In genomic region chr20:34629904-34630303, GRCh38 we compare ENCODE assay signal across 20 cellular contexts. TPM values are rescaled to one million over a fixed set of nuclear protein-coding genes. Genes with fewer than 3 reads are reported as not detected.
A peak's percentile ranks its signal among the peaks of the same experiment; 100 is the strongest.
DNase-seq lines count a peak whose midpoint lies in the region; ATAC-seq and TF ChIP-seq lines count a peak whose summit lies in the region.
"Had no signal": no experiment of that assay in that cellular context is flagged by ENCODE, and none has a peak within 500 bp of the region (broad histone marks: within the 10 kb centered on the region; RNA-seq: fewer than 3 reads in every experiment).

No MANE protein-coding gene starts in this region.

- no peak for DNase-seq in heart right ventricle
- DNase-seq in left ventricle myocardium superior: no peak
- no peak for DNase-seq in WERI-Rb-1
- no peak for DNase-seq in activated CD4-positive, alpha-beta T cell treated with anti-CD3 and anti-CD28 coated beads, Interleukin-2, amount 50 U/mL, for 1 hour
- DNase-seq in superior temporal gyrus (ENCODE audit: extremely low spot score): no peak
- DNase-seq: BE2C; C1 segment of cervical spinal cord; CD4-positive, CD25-positive, alpha-beta regulatory T cell; CD8-positive, alpha-beta memory T cell; COR-L47; DMS 273 treated with DMSO at 0.1 percent for 48 hours; DMS53; DND-41; EL; GOT3; H7 had no signal

- ATAC-seq in heart right ventricle (no peak), left ventricle myocardium superior (no peak)
- ATAC-seq: GM12878, HCT116 had no signal

- no peaks in the 10 kb centered on the region for H3K27me3 ChIP-seq in heart right ventricle
- no peaks in the 10 kb centered on the region for H3K27me3 ChIP-seq in WERI-Rb-1 (ENCODE audit: insufficient read depth, low read depth, severe bottlenecking)
- H3K27me3 ChIP-seq in skeletal muscle tissue (ENCODE audit: control insufficient read depth in 3 of 3, insufficient read depth in 3 of 3, low read length in 3 of 3): no peaks in the 10 kb centered on the region
- H3K27me3 ChIP-seq: BE2C had no signal

- intact Hi-C loops in heart right ventricle (cut with DNase I): loop anchor here in 1 of 10 donors (2.0 kb wide), 1 partner anchor 75 kb away; the partner anchor contains the start of gene TP53INP2
- intact Hi-C loops in left ventricle myocardium superior (cut with micrococcal nuclease): no loop called here

- H3K9ac ChIP-seq in skeletal muscle tissue (ENCODE audit: low read depth in 1 of 3, low read length in 3 of 3): no peak overlapping the region

- POLR2A ChIA-PET in HEK293 (lab: Yijun Ruan, JAX): no interaction called here

- H3K36me3 ChIP-seq in heart right ventricle (peaks cover 0 to 43% (median 22%) of the 10 kb centered on the region in 9 donors), HEK293 (ENCODE audit: control insufficient read depth in 2 of 2, insufficient read depth in 1 of 2, low read length in 2 of 2) (peaks cover 8 to 13% of the 10 kb centered on the region in 2 experiments; a peak in 2 of 3 replicates), WERI-Rb-1 (peaks cover 20% of the 10 kb centered on the region), skeletal muscle tissue (ENCODE audit: control insufficient read depth in 3 of 3, insufficient read depth in 3 of 3, low read length in 3 of 3) (peaks cover 2 to 15% (median 7%) of the 10 kb centered on the region in 3 donors)
- H3K36me3 ChIP-seq: BE2C had no signal

- H3K27ac ChIP-seq in heart right ventricle (peak overlapping the region in 8 of 10 donors; percentile 61 to 75 (median 70)), HEK293 (ENCODE audit: extremely low read depth, low read depth, low read length) (no peak overlapping the region), WERI-Rb-1 (peak overlapping the region; percentile 69), skeletal muscle tissue (ENCODE audit: low read depth, low read length) (peak overlapping the region; percentile 86)

- WGBS in heart right ventricle, 2 donors: 98 to 100% methylated on average over 1 of the region's 1 CpG

- TF ChIP-seq CTCF in heart right ventricle (IDR thresholded peaks at IDR 0.05) (no peak), HEK293 (tag by site-specific recombination; IDR thresholded peaks at IDR 0.05) (no peak), WERI-Rb-1 (IDR thresholded peaks at IDR 0.05; ENCODE audit: low read depth, low read length) (no peak)

- CTCF ChIA-PET in HEK293 (lab: Yijun Ruan, JAX): interaction anchor here (0.7 kb wide), 1 partner anchor 52 kb away, joined by 3 read pairs; no protein-coding TSS in a partner anchor

- peaks cover 0 to 17% (median 7%) of the 10 kb centered on the region in 9 donors for H3K4me1 ChIP-seq in heart right ventricle
- peaks cover 13% of the 10 kb centered on the region for H3K4me1 ChIP-seq in HEK293 (ENCODE audit: control insufficient read depth, insufficient read depth, low read length)
- peaks cover 0 to 19% (median 14%) of the 10 kb centered on the region in 3 donors for H3K4me1 ChIP-seq in skeletal muscle tissue (ENCODE audit: control insufficient read depth in 3 of 3, insufficient read depth in 3 of 3, low read length in 3 of 3)
- H3K4me1 ChIP-seq: BE2C had no signal

- no peaks in the 10 kb centered on the region for H3K9me3 ChIP-seq in heart right ventricle
- no peaks in the 10 kb centered on the region for H3K9me3 ChIP-seq in HEK293 (ENCODE audit: control insufficient read depth, insufficient read depth, low read depth, low read length)
- no peaks in the 10 kb centered on the region for H3K9me3 ChIP-seq in WERI-Rb-1 (ENCODE audit: severe bottlenecking)
- no peaks in the 10 kb centered on the region for H3K9me3 ChIP-seq in skeletal muscle tissue (ENCODE audit: control insufficient read depth in 3 of 3, low read length in 3 of 3)
- H3K9me3 ChIP-seq: BE2C had no signal

- H3K4me3 ChIP-seq in heart right ventricle (no peak overlapping the region), HEK293 (ENCODE audit: low read depth, low read length) (no peak overlapping the region), WERI-Rb-1 (ENCODE audit: low read depth, low read length) (no peak overlapping the region), skeletal muscle tissue (ENCODE audit: low read length in 3 of 3) (no peak overlapping the region)
- H3K4me3 ChIP-seq: GM12878 had no signal

TF ChIP-seq in HEK293, 187 proteins besides CTCF, POLR2A, EP300 and RAD21 (continues in another document):
- TF ChIP-seq MZF1 (tag by site-specific recombination; IDR thresholded peaks at IDR 0.05; ENCODE audit: borderline replicate concordance): no peak
- TF ChIP-seq ZNF280D (tag by site-specific recombination; IDR thresholded peaks at IDR 0.05): no peak
- TF ChIP-seq REST (tag by site-specific recombination; IDR thresholded peaks at IDR 0.05): no peak
- no peak for TF ChIP-seq ZNF654 (tag by site-specific recombination; IDR thresholded peaks at IDR 0.05; ENCODE audit: low read depth)
- peak; percentile 73 for TF ChIP-seq SCRT2 (tag by site-specific recombination; IDR thresholded peaks at IDR 0.05)
- TF ChIP-seq ZNF510 (tag by site-specific recombination; IDR thresholded peaks at IDR 0.05; ENCODE audit: insufficient replicate concordance): no peak
- no peak for TF ChIP-seq ZNF138 (tag by site-specific recombination; IDR thresholded peaks at IDR 0.05; ENCODE audit: borderline replicate concordance)
- TF ChIP-seq ZNF398 (tag by site-specific recombination; IDR thresholded peaks at IDR 0.05): no peak
- TF ChIP-seq ZFP37 (tag by site-specific recombination; IDR thresholded peaks at IDR 0.05): no peak
- no peak for TF ChIP-seq HOXD13 (CRISPR knock-in tag; IDR thresholded peaks at IDR 0.05; ENCODE audit: borderline replicate concordance)

RNA-seq across cellular contexts. Expression of gene PIGU, which starts 47.0 kb away (rescaled TPM):
- total RNA-seq in heart right ventricle (10 to 100 TPM; 11.0 to 20.4 (median 14.1) TPM), left ventricle myocardium superior (14.5 TPM), skeletal muscle tissue (11.0 TPM)
- 10 to 100 TPM; 18.6 to 23.8 TPM for polyA plus RNA-seq in heart right ventricle
